In the genomic region with DNA sequence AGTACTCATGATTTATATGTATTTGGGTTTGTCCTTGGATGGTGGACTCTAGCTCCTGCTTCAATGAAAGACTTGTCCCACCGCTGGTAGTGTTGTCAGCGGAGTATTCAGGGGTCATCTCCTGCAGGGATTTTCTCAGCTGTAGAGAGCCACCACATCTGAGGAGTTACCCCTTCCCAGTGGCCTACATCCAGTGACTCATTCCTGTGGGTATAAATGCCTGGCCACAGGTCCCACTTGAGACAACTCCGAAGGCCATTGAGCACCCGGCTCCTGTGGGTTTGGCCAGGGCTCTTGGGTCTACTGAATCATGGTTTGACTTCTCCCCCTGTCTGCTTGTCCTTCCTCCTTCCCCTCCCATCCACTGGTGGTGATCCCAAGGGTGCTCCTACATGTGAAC, we compare ENCODE assay signal across 21 cellular contexts. TPM values are rescaled to one million over a fixed set of nuclear protein-coding genes. Genes with fewer than 3 reads are reported as not detected.
DNase-seq lines count a peak whose midpoint lies in the region; ATAC-seq and TF ChIP-seq lines count a peak whose summit lies in the region.
"Had no signal": no experiment of that assay in that cellular context is flagged by ENCODE, and none has a peak within 500 bp of the region (broad histone marks: within the 10 kb centered on the region; RNA-seq: fewer than 3 reads in every experiment).

No MANE protein-coding gene starts in this region.

- H3K27me3 Mint-ChIP-seq in activated T-cell treated with anti-CD3 and anti-CD28 coated beads, Interleukin-2, amount 50 U/mL, for 4 hours (ENCODE audit: low read depth), result peaks cover 1% of the 10 kb centered on the region
- H3K27me3 Mint-ChIP-seq: CD4-positive, alpha-beta T cell had no signal

- no peak for TF ChIP-seq CTCF in astrocyte of the spinal cord (IDR thresholded peaks at IDR 0.05; ENCODE audit: low read depth, low read length)

- in situ Hi-C loops in astrocyte of the spinal cord (cut with HindIII; ENCODE audit: low sequenced_read_pairs), result no loop called here

- H3K4me1 Mint-ChIP-seq in activated T-cell treated with anti-CD3 and anti-CD28 coated beads, Interleukin-2, amount 50 U/mL, for 4 hours (ENCODE audit: low read depth), result no peaks in the 10 kb centered on the region

- H3K4me3 ChIP-seq in astrocyte of the spinal cord (ENCODE audit: low read depth, low read length), result no peak overlapping the region
- H3K4me3 ChIP-seq: BLaER1, GM12878, GM23248, SJSA1 had no signal

- H3K9me3 Mint-ChIP-seq in activated T-cell treated with anti-CD3 and anti-CD28 coated beads, Interleukin-2, amount 50 U/mL, for 4 hours, result no peaks in the 10 kb centered on the region
- H3K9me3 Mint-ChIP-seq: CD4-positive, alpha-beta T cell had no signal

- ATAC-seq in HG03378 (IDR thresholded peaks at IDR 0.05; ENCODE audit: unreplicated experiment) (no peak), GM21576 (IDR thresholded peaks at IDR 0.05; ENCODE audit: unreplicated experiment) (no peak)
- ATAC-seq in activated T-cell treated with anti-CD3 and anti-CD28 coated beads, Interleukin-2, amount 50 U/mL, for 4 hours, result no peak
- ATAC-seq: GM12878, HCT116 had no signal

- no peak overlapping the region for H3K4me3 Mint-ChIP-seq in activated T-cell treated with anti-CD3 and anti-CD28 coated beads, Interleukin-2, amount 50 U/mL, for 4 hours
- H3K4me3 Mint-ChIP-seq: CD4-positive, alpha-beta T cell had no signal

- H3K36me3 Mint-ChIP-seq in activated T-cell treated with anti-CD3 and anti-CD28 coated beads, Interleukin-2, amount 50 U/mL, for 4 hours (ENCODE audit: insufficient read depth), result no peaks in the 10 kb centered on the region

- DNase-seq in HT1080 (ENCODE audit: low read depth), result peak; percentile 55
- peak; percentile 72 for DNase-seq in RPMI7951 (ENCODE audit: low read depth)
- peak; percentile 18 for DNase-seq in astrocyte of the spinal cord (ENCODE audit: low read depth, low spot score)
- DNase-seq in renal cortical epithelial cell (ENCODE audit: low read depth), result peak; percentile 61
- DNase-seq in activated T-cell treated with anti-CD3 and anti-CD28 coated beads, Interleukin-2, amount 50 U/mL, for 4 hours, result no peak
- no peak for DNase-seq in DMS79 (lab: John Stamatoyannopoulos, UW)
- DNase-seq: CD4-positive, alpha-beta T cell; COR-L47; DMS79 treated with DMSO at 0.1 percent for 48 hours; GM23248; NCI-H1105; NCI-H146; NCI-H2029; NCI-H2227 treated with DMSO at 0.1 percent for 48 hours; NCI-H510A had no signal

RNA-seq across cellular contexts. Expression of a gene that starts 34.6 kb away (rescaled TPM):
- 31.7 and 62.4 TPM in 2 replicates for total RNA-seq in HT1080 (2014; rRNA removed; shearing (Covaris generic))
- polyA plus RNA-seq in HT1080 (2015; cell fraction: cytosol; rRNA removed), result 29.0 and 30.2 TPM in 2 replicates
- polyA plus RNA-seq in HT1080 (2015; cell fraction: nucleus; rRNA removed), result 444 and 485 TPM in 2 replicates
- 55.2 and 106 TPM in 2 replicates for total RNA-seq in RPMI7951 (2014; rRNA removed; shearing (Covaris generic))
- total RNA-seq in renal cortical epithelial cell, result 104 and 189 TPM in 2 replicates
- total RNA-seq in activated T-cell treated with anti-CD3 and anti-CD28 coated beads, Interleukin-2, amount 50 U/mL, for 4 hours, result 10 to 100 TPM; 65.9 to 76.9 (median 73.2) TPM

Comparison
In these comparisons a context has a peak if more than half of its experiments do, and no peak if none do; other contexts are left out.
1. DNase-seq: peak in HT1080 (single experiment), RPMI7951 (single experiment), astrocyte of the spinal cord (single experiment) and renal cortical epithelial cell (single experiment); none in activated T-cell treated with anti-CD3 and anti-CD28 coated beads, Interleukin-2, amount 50 U/mL, for 4 hours (single experiment) and DMS79 (single experiment).